In the genomic region with DNA sequence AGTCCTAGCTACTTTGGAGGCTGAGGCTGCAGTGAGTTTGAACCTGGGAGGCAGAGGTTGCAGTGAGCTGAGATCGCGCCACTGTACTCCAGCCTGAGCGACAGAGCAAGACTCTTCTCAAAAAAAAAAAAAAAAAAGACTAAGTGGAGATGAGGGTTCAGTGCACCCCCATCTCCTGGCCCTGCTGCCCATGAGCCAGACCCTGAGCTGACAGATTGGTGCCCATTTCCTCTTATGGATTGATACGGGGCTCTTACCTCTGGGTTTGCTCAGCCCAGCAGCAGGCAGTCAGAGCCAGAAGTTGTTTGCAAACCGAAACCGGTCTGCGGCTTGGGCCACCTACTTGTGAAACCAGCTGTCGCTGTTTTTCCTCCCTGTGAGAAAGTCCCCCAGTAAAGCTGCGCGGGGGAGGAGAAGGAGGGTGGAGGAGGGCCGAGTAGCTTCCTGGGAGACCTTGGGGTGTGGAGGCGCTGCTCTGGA, we compare ENCODE assay signal across 8 cellular contexts. TPM values are rescaled to one million over a fixed set of nuclear protein-coding genes. Genes with fewer than 3 reads are reported as not detected.
A peak's percentile ranks its signal among the peaks of the same experiment; 100 is the strongest.
DNase-seq lines count a peak whose midpoint lies in the region; ATAC-seq, FAIRE-seq and TF ChIP-seq lines count a peak whose summit lies in the region.

No MANE protein-coding gene starts in this region.

- peaks cover 2% of the 10 kb centered on the region for H3K27me3 Mint-ChIP-seq in activated T-helper 2 cell treated with anti-CD3 and anti-CD28 coated beads, Interferon-gamma antibody, Interleukin-2, Interleukin-4, amounts not matched to agents 10 μg/mL and 5 μg/mL and 100 μg/mL, durations not matched to agents 14 hours and 24 hours and 36 hours (ENCODE audit: low read depth)

- peak; percentile 48 for FAIRE-seq in RCC 7860 (lab: Jason Lieb, UNC)

- H3K4me1 ChIP-seq in prostate gland (replicated peaks) (no peaks in the 10 kb centered on the region), upper lobe of left lung (peaks cover 26 to 38% (median 26%) of the 10 kb centered on the region in 4 donors)

- H3K27ac ChIP-seq in prostate gland, result peak overlapping the region; percentile 47 to 53
- peak overlapping the region in 3 of 4 donors; percentile 42 to 82 (median 80) for H3K27ac ChIP-seq in upper lobe of left lung

- H3K27me3 ChIP-seq in prostate gland (replicated peaks; ENCODE audit: insufficient read depth) (no peaks in the 10 kb centered on the region), upper lobe of left lung (no peaks in the 10 kb centered on the region)

- peak overlapping the region; percentile 61 for H3K4me3 Mint-ChIP-seq in activated T-helper 2 cell treated with anti-CD3 and anti-CD28 coated beads, Interferon-gamma antibody, Interleukin-2, Interleukin-4, amounts not matched to agents 10 μg/mL and 5 μg/mL and 100 μg/mL, durations not matched to agents 14 hours and 24 hours and 36 hours (ENCODE audit: low read depth)

- peak; percentile 79 for ATAC-seq in GM19395 (IDR thresholded peaks at IDR 0.05; ENCODE audit: unreplicated experiment)
- ATAC-seq in HG03469 (IDR thresholded peaks at IDR 0.05; ENCODE audit: unreplicated experiment), result peak; percentile 58
- peak; percentile 71 for ATAC-seq in Right ventricle myocardium inferior
- peak; percentile 78 to 84 for ATAC-seq in upper lobe of left lung (ENCODE audit: low FRiP score in 2 of 2)

- intact Hi-C loops in activated T-helper 2 cell treated with anti-CD3 and anti-CD28 coated beads, Interferon-gamma antibody, Interleukin-2, Interleukin-4, amounts not matched to agents 10 μg/mL and 5 μg/mL and 100 μg/mL, durations not matched to agents 14 hours and 24 hours and 36 hours (cut with micrococcal nuclease), result loop anchor here (2.0 kb wide), 2 partner anchors 36 to 42 kb away; a partner anchor contains a TSS
- intact Hi-C loops in Right ventricle myocardium inferior (cut with DNase I) (no loop called here), prostate gland (cut with DNase I) (no loop called here)

- DNase-seq in CD1c-positive myeloid dendritic cell (ENCODE audit: extremely low spot score) (peak; percentile 93), RCC 7860 (ENCODE audit: low spot score) (peak; percentile 74), Right ventricle myocardium inferior (ENCODE audit: missing footprints) (peak; percentile 88), prostate gland (ENCODE audit: low spot score) (peak; percentile 74), upper lobe of left lung (peak in 1 of 2 donors; percentile 89)
- DNase-seq in activated T-helper 2 cell treated with anti-CD3 and anti-CD28 coated beads, Interferon-gamma antibody, Interleukin-2, Interleukin-4, amounts not matched to agents 10 μg/mL and 5 μg/mL and 100 μg/mL, durations not matched to agents 14 hours and 24 hours and 36 hours (ENCODE audit: low spot score), result peak; percentile 86

- WGBS in prostate gland, result 9% methylated on average over 12 of the region's 12 CpGs
- WGBS in upper lobe of left lung, 2 donors, result 3 to 10% methylated on average over 8 to 12 of the region's 12 CpGs

- no peak for TF ChIP-seq EP300 in upper lobe of left lung (IDR thresholded peaks at IDR 0.05)

- no peak for TF ChIP-seq POLR2A in prostate gland (IDR thresholded peaks at IDR 0.05)
- peak in 1 of 4 donors; percentile 52 for TF ChIP-seq POLR2A in upper lobe of left lung (IDR thresholded peaks at IDR 0.05)

- TF ChIP-seq CTCF in prostate gland (IDR thresholded peaks at IDR 0.05), result no peak
- no peak for TF ChIP-seq CTCF in upper lobe of left lung (IDR thresholded peaks at IDR 0.05)

- H3K9me3 Mint-ChIP-seq in activated T-helper 2 cell treated with anti-CD3 and anti-CD28 coated beads, Interferon-gamma antibody, Interleukin-2, Interleukin-4, amounts not matched to agents 10 μg/mL and 5 μg/mL and 100 μg/mL, durations not matched to agents 14 hours and 24 hours and 36 hours, result peaks cover 9% of the 10 kb centered on the region

- H3K27ac Mint-ChIP-seq in activated T-helper 2 cell treated with anti-CD3 and anti-CD28 coated beads, Interferon-gamma antibody, Interleukin-2, Interleukin-4, amounts not matched to agents 10 μg/mL and 5 μg/mL and 100 μg/mL, durations not matched to agents 14 hours and 24 hours and 36 hours, result peak overlapping the region; percentile 86

- peaks cover 32% of the 10 kb centered on the region for H3K4me1 Mint-ChIP-seq in activated T-helper 2 cell treated with anti-CD3 and anti-CD28 coated beads, Interferon-gamma antibody, Interleukin-2, Interleukin-4, amounts not matched to agents 10 μg/mL and 5 μg/mL and 100 μg/mL, durations not matched to agents 14 hours and 24 hours and 36 hours (ENCODE audit: low read depth)

- no peaks in the 10 kb centered on the region for H3K9me3 ChIP-seq in prostate gland
- H3K9me3 ChIP-seq in upper lobe of left lung, result no peaks in the 10 kb centered on the region

- no peaks in the 10 kb centered on the region for H3K36me3 Mint-ChIP-seq in activated T-helper 2 cell treated with anti-CD3 and anti-CD28 coated beads, Interferon-gamma antibody, Interleukin-2, Interleukin-4, amounts not matched to agents 10 μg/mL and 5 μg/mL and 100 μg/mL, durations not matched to agents 14 hours and 24 hours and 36 hours (ENCODE audit: low read depth)

- H3K36me3 ChIP-seq in prostate gland (no peaks in the 10 kb centered on the region), upper lobe of left lung (no peaks in the 10 kb centered on the region)

- H3K4me3 ChIP-seq in prostate gland (peak overlapping the region; percentile 9 to 16), upper lobe of left lung (peak overlapping the region in 3 of 4 donors; percentile 32 to 50 (median 48))

RNA-seq across cellular contexts. Expression of a gene that starts 36.9 kb away (rescaled TPM):
- 39.2 and 40.5 TPM in 2 replicates for total RNA-seq in activated T-helper 2 cell treated with anti-CD3 and anti-CD28 coated beads, Interferon-gamma antibody, Interleukin-2, Interleukin-4, amounts not matched to agents 10 μg/mL and 5 μg/mL and 100 μg/mL, durations not matched to agents 14 hours and 24 hours and 36 hours
- total RNA-seq in Right ventricle myocardium inferior, result 17.4 TPM
- 10 to 100 TPM; 57.1 to 75.9 TPM for total RNA-seq in prostate gland
- total RNA-seq in upper lobe of left lung, result 100 to 1,000 TPM in 2 of 6 donors, 10 to 100 TPM in 4; 53.6 to 253 (median 78.8) TPM

RNA-seq across cellular contexts. Expression of a gene that starts 41.9 kb away (rescaled TPM):
- 41.4 and 43.3 TPM in 2 replicates for total RNA-seq in activated T-helper 2 cell treated with anti-CD3 and anti-CD28 coated beads, Interferon-gamma antibody, Interleukin-2, Interleukin-4, amounts not matched to agents 10 μg/mL and 5 μg/mL and 100 μg/mL, durations not matched to agents 14 hours and 24 hours and 36 hours
- total RNA-seq in Right ventricle myocardium inferior, result 1.1 TPM
- under 1 TPM; 0.62 to 0.73 TPM for total RNA-seq in prostate gland
- 10 to 100 TPM in 1 of 6 donors, 1 to 10 TPM in 5; 2.6 to 13.2 (median 8.6) TPM for total RNA-seq in upper lobe of left lung

RNA-seq across cellular contexts. Expression of a gene that starts 52.7 kb away (rescaled TPM):
- 16.6 and 17.2 TPM in 2 replicates for total RNA-seq in activated T-helper 2 cell treated with anti-CD3 and anti-CD28 coated beads, Interferon-gamma antibody, Interleukin-2, Interleukin-4, amounts not matched to agents 10 μg/mL and 5 μg/mL and 100 μg/mL, durations not matched to agents 14 hours and 24 hours and 36 hours
- total RNA-seq in Right ventricle myocardium inferior, result 5.5 TPM
- total RNA-seq in prostate gland, result 10 to 100 TPM in 1 of 2 donors, 1 to 10 TPM in 1; 6.1 to 10.8 TPM
- total RNA-seq in upper lobe of left lung, result 10 to 100 TPM in 4 of 6 donors, 1 to 10 TPM in 2; 9.3 to 67.1 (median 27.5) TPM
